9 cellular contexts compared by ENCODE assay signal in genomic region chr9:133164209-133164590, GRCh38. TPM values are rescaled to one million over a fixed set of nuclear protein-coding genes. Genes with fewer than 3 reads are reported as not detected.
DNase-seq lines count a peak whose midpoint lies in the region; ATAC-seq and TF ChIP-seq lines count a peak whose summit lies in the region.
"Had no signal": no experiment of that assay in that cellular context is flagged by ENCODE, and none has a peak within 500 bp of the region (broad histone marks: within the 10 kb centered on the region; RNA-seq: fewer than 3 reads in every experiment).

No MANE protein-coding gene starts in this region.

- TF ChIP-seq CTCF in AG09309 (IDR thresholded peaks at IDR 0.05; ENCODE audit: control insufficient read depth, insufficient read depth, low read depth, low read length, missing control alignments): no peak

- peaks cover 8 to 15% (median 13%) of the 10 kb centered on the region in 3 donors for H3K4me1 Mint-ChIP-seq in IgD-negative memory B cell

- H2AFZ ChIP-seq in neuronal stem cell (ENCODE audit: low read length): peak overlapping the region; percentile 99

- ATAC-seq in GM18907 (IDR thresholded peaks at IDR 0.05; ENCODE audit: unreplicated experiment): no peak

- H2BK5ac ChIP-seq in neuronal stem cell (ENCODE audit: low read length): peak overlapping the region; percentile 1

- H3K4me3 ChIP-seq in AG09309 (ENCODE audit: control insufficient read depth, low read depth, low read length) (peak overlapping the region; percentile 41), neuronal stem cell (ENCODE audit: low read length in 2 of 2) (peak overlapping the region in 1 of 2 donors; percentile 40)
- H3K4me3 ChIP-seq in effector memory CD4-positive, alpha-beta T cell (ENCODE audit: insufficient read depth, low read depth, low read length, poor library complexity, severe bottlenecking): peak overlapping the region; percentile 78

- peaks cover 4% of the 10 kb centered on the region for H3K27me3 Mint-ChIP-seq in IgD-negative memory B cell

- peak overlapping the region; percentile 99 for H3K23ac ChIP-seq in neuronal stem cell (ENCODE audit: low read depth, low read length, poor library complexity)

- peaks cover 11% of the 10 kb centered on the region for H3K4me1 ChIP-seq in effector memory CD4-positive, alpha-beta T cell (ENCODE audit: control insufficient read depth, insufficient read depth, low read length, poor library complexity, severe bottlenecking)
- H3K4me1 ChIP-seq in neuronal stem cell (ENCODE audit: control insufficient read depth in 2 of 2, insufficient read depth in 1 of 2, low read depth in 1 of 2, low read length in 2 of 2): peaks cover 4 to 9% of the 10 kb centered on the region in 2 donors

- H3K4me3 Mint-ChIP-seq in IgD-negative memory B cell: peak overlapping the region; percentile 84 to 94 (median 90)

- WGBS in neuronal stem cell (ENCODE audit: extremely low coverage in 2 of 2, insufficient read length in 2 of 2, insufficient replicate concordance in 1 of 2), 2 donors: no CpG with 5 or more reads among the region's 13 CpGs

- no peak overlapping the region for H3K4ac ChIP-seq in neuronal stem cell (ENCODE audit: low read length)

- peak overlapping the region; percentile 92 for H3K9ac ChIP-seq in neuronal stem cell (ENCODE audit: low read depth, low read length, poor library complexity)

- H3K4me2 ChIP-seq in neuronal stem cell (ENCODE audit: insufficient read depth, low read length, poor library complexity, severe bottlenecking): peak overlapping the region; percentile 90

- H3K36me3 Mint-ChIP-seq in IgD-negative memory B cell: peaks cover 2% of the 10 kb centered on the region

- no peaks in the 10 kb centered on the region for H3K9me3 ChIP-seq in effector memory CD4-positive, alpha-beta T cell (ENCODE audit: control insufficient read depth, low read length)
- H3K9me3 ChIP-seq in neuronal stem cell (replicated peaks in 1 of 2; ENCODE audit: control insufficient read depth in 2 of 2, insufficient read depth in 1 of 2, low read depth in 1 of 2, low read length in 2 of 2): no peaks in the 10 kb centered on the region

- H4K91ac ChIP-seq in neuronal stem cell (ENCODE audit: low read depth, low read length, poor library complexity): no peak overlapping the region

- peak overlapping the region in 1 of 3 donors; percentile 74 for H3K27ac Mint-ChIP-seq in IgD-negative memory B cell

- no peaks in the 10 kb centered on the region for H3K27me3 ChIP-seq in effector memory CD4-positive, alpha-beta T cell (replicated peaks; ENCODE audit: control insufficient read depth, insufficient read depth, low read length, poor library complexity, severe bottlenecking)
- peaks cover 0 to 62% (median 23%) of the 10 kb centered on the region in 3 experiments for H3K27me3 ChIP-seq in neuronal stem cell (ENCODE audit: control insufficient read depth in 3 of 3, insufficient read depth in 3 of 3, low read depth in 1 of 3, low read length in 3 of 3)

- no peak overlapping the region for H3K14ac ChIP-seq in neuronal stem cell (ENCODE audit: low read length)

- H3K18ac ChIP-seq in neuronal stem cell (ENCODE audit: low read length): peak overlapping the region; percentile 84

- no peak overlapping the region for H2AK5ac ChIP-seq in neuronal stem cell (ENCODE audit: low read depth, low read length)

- no peaks in the 10 kb centered on the region for H3K9me3 Mint-ChIP-seq in IgD-negative memory B cell

- no peak overlapping the region for H2BK120ac ChIP-seq in neuronal stem cell (ENCODE audit: low read depth, low read length)

- H2BK12ac ChIP-seq in neuronal stem cell (ENCODE audit: low read length): no peak overlapping the region

- no peak overlapping the region for H4K8ac ChIP-seq in neuronal stem cell (ENCODE audit: low read depth, low read length)

- H3K27ac ChIP-seq in effector memory CD4-positive, alpha-beta T cell (ENCODE audit: insufficient read depth, low read length, poor library complexity, severe bottlenecking): no peak overlapping the region
- no peak overlapping the region for H3K27ac ChIP-seq in neuronal stem cell (replicated peaks; ENCODE audit: low read length)

- peaks cover 1% of the 10 kb centered on the region for H3K79me1 ChIP-seq in neuronal stem cell (ENCODE audit: low read depth, low read length)

- DNase-seq in AG09309 (ENCODE audit: low read depth) (no peak), neuronal stem cell (ENCODE audit: low spot score) (no peak), NCI-H524 (lab: John Stamatoyannopoulos, UW) (no peak), amygdala (lab: John Stamatoyannopoulos, UW) (no peak), germinal center (ENCODE audit: low spot score) (no peak)
- DNase-seq in effector memory CD4-positive, alpha-beta T cell: no peak
- DNase-seq: NCI-H774 had no signal

- peak overlapping the region; percentile 91 for H2BK15ac ChIP-seq in neuronal stem cell (ENCODE audit: low read length)

- H3K36me3 ChIP-seq in effector memory CD4-positive, alpha-beta T cell (ENCODE audit: control insufficient read depth, insufficient read depth, low read length): no peaks in the 10 kb centered on the region
- no peaks in the 10 kb centered on the region for H3K36me3 ChIP-seq in neuronal stem cell (replicated peaks in 1 of 2; ENCODE audit: control insufficient read depth in 2 of 2, insufficient read depth in 2 of 2, low read length in 2 of 2)

RNA-seq across cellular contexts. Expression of gene GBGT1, which starts 0.5 kb away (rescaled TPM):
- polyA plus RNA-seq in IgD-negative memory B cell: 1.7 TPM
- 2.2 TPM for polyA plus RNA-seq in neuronal stem cell (2013, experiment 1 of 2)
- 1.8 TPM for polyA plus RNA-seq in neuronal stem cell (2013, experiment 2 of 2)

RNA-seq across cellular contexts. Expression of gene RALGDS, which starts 43.2 kb away (rescaled TPM):
- polyA plus RNA-seq in IgD-negative memory B cell: 16.9 TPM
- polyA plus RNA-seq in neuronal stem cell (2013, experiment 1 of 2): 48.3 TPM
- 47.0 TPM for polyA plus RNA-seq in neuronal stem cell (2013, experiment 2 of 2)

RNA-seq across cellular contexts. Expression of gene OBP2B, which starts 44.9 kb away (rescaled TPM):
- polyA plus RNA-seq in IgD-negative memory B cell: not detected
- not detected for polyA plus RNA-seq in neuronal stem cell (2013, experiment 1 of 2)
- not detected for polyA plus RNA-seq in neuronal stem cell (2013, experiment 2 of 2)
